Comparison of ENCODE assay signal across 8 cellular contexts in the genomic region with DNA sequence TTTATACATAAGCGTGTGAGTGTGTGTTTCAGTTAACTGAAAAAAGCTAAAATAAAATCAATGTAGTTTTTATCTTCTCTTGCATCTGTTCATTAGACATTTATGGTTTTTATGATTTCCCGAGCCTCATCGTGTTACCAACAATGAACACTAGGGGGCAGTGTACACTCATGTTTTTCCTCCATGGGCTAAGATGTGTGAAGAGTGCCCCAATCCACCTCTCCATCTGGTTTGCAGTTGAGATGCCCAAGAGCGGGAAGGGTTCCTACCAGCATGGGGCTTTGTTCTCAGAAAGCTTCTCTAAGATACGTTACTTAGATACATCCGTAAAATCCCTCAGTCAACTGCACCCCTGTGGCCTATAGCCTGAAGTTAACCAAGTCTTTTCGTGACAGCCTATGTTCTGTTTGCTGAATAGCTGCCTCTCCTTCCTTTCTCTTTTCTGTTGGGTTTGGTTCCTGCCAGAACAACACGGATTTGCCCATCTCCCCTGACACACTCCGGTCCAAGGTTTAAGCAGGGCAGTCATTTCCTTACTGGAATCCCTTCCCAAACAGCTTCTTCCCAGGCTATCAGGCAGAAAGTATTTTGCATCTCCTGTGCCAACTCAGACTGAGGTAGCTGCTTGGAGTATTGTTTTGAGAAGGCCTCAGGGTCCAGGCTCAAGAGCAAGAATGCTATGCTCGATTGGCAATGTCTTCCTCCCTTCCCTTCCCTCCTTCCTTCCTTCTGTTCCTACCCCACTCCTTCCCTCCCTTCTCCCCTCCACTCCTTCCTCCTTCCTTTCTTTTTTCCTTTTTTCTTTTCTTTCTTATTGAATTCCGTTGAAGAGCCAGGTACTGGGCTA. TPM values are rescaled to one million over a fixed set of nuclear protein-coding genes. Genes with fewer than 3 reads are reported as not detected.
DNase-seq lines count a peak whose midpoint lies in the region; ATAC-seq and TF ChIP-seq lines count a peak whose summit lies in the region.

No MANE protein-coding gene starts in this region.

- TF ChIP-seq CTCF in Calu3 (IDR thresholded peaks at IDR 0.05; ENCODE audit: unreplicated experiment) (peak; percentile 55), OCI-LY3 (IDR thresholded peaks at IDR 0.05; ENCODE audit: low read depth, low read length) (peak; percentile 69), glutamatergic neuron (IDR thresholded peaks at IDR 0.05; ENCODE audit: partially characterized antibody, unreplicated experiment) (peak; percentile 97)

- CTCF ChIA-PET in Calu3 (lab: Charles Lee), result interaction anchor here (0.7 to 2.6 kb wide), 2 partner anchors 13 to 14 kb away, joined by 3 to 8 read pairs; a partner anchor contains a TSS

- intact Hi-C loops in Calu3 (cut with micrococcal nuclease; ENCODE audit: unreplicated experiment), result loop anchor here (1.0 to 5.0 kb wide), 2 partner anchors 307 to 850 kb away; no protein-coding TSS in a partner anchor

- no peaks in the 10 kb centered on the region for H3K36me3 Mint-ChIP-seq in Calu3 (ENCODE audit: insufficient read depth, unreplicated experiment)
- peaks cover 4% of the 10 kb centered on the region for H3K36me3 Mint-ChIP-seq in glutamatergic neuron (ENCODE audit: unreplicated experiment)

- H3K36me3 ChIP-seq in H7 (replicated peaks; ENCODE audit: control insufficient read depth, insufficient read depth, low read length), result no peaks in the 10 kb centered on the region
- H3K36me3 ChIP-seq in OCI-LY3 (replicated peaks; ENCODE audit: low read depth, low read length), result no peaks in the 10 kb centered on the region

- H3K4me1 ChIP-seq in OCI-LY3 (ENCODE audit: low read length), result peaks cover under 1% of the 10 kb centered on the region; the same call in 1 of the 2 replicates

- H3K4me3 ChIP-seq in H7 (ENCODE audit: insufficient read depth, low read depth, low read length) (no peak overlapping the region), OCI-LY3 (ENCODE audit: low read length) (no peak overlapping the region)

- H3K9me3 ChIP-seq in OCI-LY3 (ENCODE audit: insufficient read depth, low read length), result no peaks in the 10 kb centered on the region

- H3K27me3 Mint-ChIP-seq in Calu3 (ENCODE audit: unreplicated experiment) (peaks cover 17% of the 10 kb centered on the region), glutamatergic neuron (ENCODE audit: unreplicated experiment) (no peaks in the 10 kb centered on the region)

- no peak overlapping the region for H3K9ac ChIP-seq in OCI-LY3 (ENCODE audit: low read length)

- H3K79me2 ChIP-seq in OCI-LY3 (ENCODE audit: low read length), result no peaks in the 10 kb centered on the region

- H3K9me3 Mint-ChIP-seq in Calu3 (ENCODE audit: low read depth, unreplicated experiment) (peaks cover 2% of the 10 kb centered on the region), glutamatergic neuron (ENCODE audit: unreplicated experiment) (peaks cover 3% of the 10 kb centered on the region)

- BruUV-seq in Calu3 (replicated peaks; lab: Mats Ljungman, UMichigan), result no TSS peak

- DNase-seq in Calu3 (peak; percentile 36), H7 (peak; percentile 58), glutamatergic neuron (peak; percentile 38), renal cortical epithelial cell (ENCODE audit: low read depth) (peak; percentile 9)
- DNase-seq in activated naive CD4-positive, alpha-beta T cell treated with Interleukin-2 at 50 U/mL for 16 hours, result peak; percentile 42

- no peaks in the 10 kb centered on the region for H4K20me1 ChIP-seq in OCI-LY3 (ENCODE audit: insufficient read depth, low read length)

- no peak overlapping the region for H3K27ac ChIP-seq in OCI-LY3 (ENCODE audit: low read length)

- H3K4me3 Mint-ChIP-seq in Calu3 (ENCODE audit: low read depth, unreplicated experiment) (no peak overlapping the region), glutamatergic neuron (ENCODE audit: unreplicated experiment) (no peak overlapping the region)

- no peak overlapping the region for H3K4me2 ChIP-seq in OCI-LY3 (ENCODE audit: low read length)

- H3K4me1 Mint-ChIP-seq in Calu3 (ENCODE audit: low read depth, unreplicated experiment) (no peaks in the 10 kb centered on the region), glutamatergic neuron (ENCODE audit: low read depth, unreplicated experiment) (peaks cover 8% of the 10 kb centered on the region)

- no peak overlapping the region for H3K27ac Mint-ChIP-seq in Calu3 (ENCODE audit: unreplicated experiment)
- no peak overlapping the region for H3K27ac Mint-ChIP-seq in glutamatergic neuron (ENCODE audit: unreplicated experiment)

- ATAC-seq in HG02840 (IDR thresholded peaks at IDR 0.05; ENCODE audit: low FRiP score, unreplicated experiment) (no peak), GM19452 (IDR thresholded peaks at IDR 0.05; ENCODE audit: unreplicated experiment) (no peak)

- peak overlapping the region; percentile 48; the same call in 1 of the 2 replicates for H2AFZ ChIP-seq in OCI-LY3 (ENCODE audit: low read depth, low read length)

- no peaks in the 10 kb centered on the region for H3K27me3 ChIP-seq in H7 (ENCODE audit: control insufficient read depth, insufficient read depth, low read length)
- H3K27me3 ChIP-seq in OCI-LY3 (ENCODE audit: low read depth, low read length), result no peaks in the 10 kb centered on the region

RNA-seq across cellular contexts. Expression of a gene that starts 12.9 kb away (rescaled TPM):
- total RNA-seq in Calu3 (2022), result 39.8 and 43.3 TPM in 2 replicates
- total RNA-seq in H7 (2014; rRNA removed; shearing (Covaris generic)), result 120 and 125 TPM in 2 replicates
- total RNA-seq in glutamatergic neuron (ENCODE audit: unreplicated experiment), result 65.7 TPM
- 78.5 and 117 TPM in 2 replicates for total RNA-seq in renal cortical epithelial cell
